In genomic region chr15:64387562-64388168, GRCh38 we compare ENCODE assay signal across 8 cellular contexts. TPM values are rescaled to one million over a fixed set of nuclear protein-coding genes. Genes with fewer than 3 reads are reported as not detected.
DNase-seq lines count a peak whose midpoint lies in the region; ATAC-seq, FAIRE-seq and TF ChIP-seq lines count a peak whose summit lies in the region.

Gene TRIP4 (plus strand): TSS chr15:64387836. CDS start chr15:64387864, 28 bp downstream.

- H3K4me3 ChIP-seq in right cardiac atrium (ENCODE audit: low read length), result peak within 1 kb of the TSS; percentile 80
- peak within 1 kb of the TSS; percentile 58 to 61 for H3K4me3 ChIP-seq in uterus

- TF ChIP-seq CTCF in uterus (IDR thresholded peaks at IDR 0.05), result peak in 3 of 4 experiments; percentile 22 to 29 (median 23)

- WGBS in right cardiac atrium, result under 1% methylated on average over 35 of the region's 35 CpGs

- TF ChIP-seq POLR2A in GM12892 (IDR thresholded peaks at IDR 0.05; ENCODE audit: low read depth, low read length) (peak; percentile 94), uterus (IDR thresholded peaks at IDR 0.05) (peak in 1 of 2 donors; percentile 54)

- H3K36me3 ChIP-seq in uterus, result no peaks in the 10 kb centered on the region

- peak; percentile 99 for FAIRE-seq in GM12892 (lab: Jason Lieb, UNC)

- H3K27ac ChIP-seq in angular gyrus (ENCODE audit: low read depth, low read length) (peak within 1 kb of the TSS; percentile 53), right cardiac atrium (ENCODE audit: low read length) (peak within 1 kb of the TSS; percentile 26), uterus (peak within 1 kb of the TSS; percentile 73 to 78)

- DNase-seq in GM12892 (ENCODE audit: insufficient read length) (peak; percentile 85), NCI-H1694 (lab: John Stamatoyannopoulos, UW) (peak; percentile 93), T-helper 2 cell (peak; percentile 88 to 99 (median 95)), right cardiac atrium (peak; percentile 97 to 98 (median 97)), pulmonary artery endothelial cell (ENCODE audit: low read depth, low spot score) (peak; percentile 92), uterus (peak; percentile 91 to 93)

- H3K27me3 ChIP-seq in right cardiac atrium (ENCODE audit: control insufficient read depth, insufficient read depth) (no peaks in the 10 kb centered on the region), uterus (no peaks in the 10 kb centered on the region)

- H3K4me1 ChIP-seq in right cardiac atrium (ENCODE audit: control insufficient read depth, insufficient read depth, low read length), result no peaks in the 10 kb centered on the region
- no peaks in the 10 kb centered on the region for H3K4me1 ChIP-seq in uterus

- intact Hi-C loops in right cardiac atrium (cut with DNase I) (no loop called here), uterus (cut with DNase I; ENCODE audit: low total_unique reads) (no loop called here)

- no peaks in the 10 kb centered on the region for H3K9me3 ChIP-seq in right cardiac atrium (ENCODE audit: control insufficient read depth, low read length)
- H3K9me3 ChIP-seq in uterus, result no peaks in the 10 kb centered on the region

- ATAC-seq in HG02852 (IDR thresholded peaks at IDR 0.05; ENCODE audit: unreplicated experiment) (peak; percentile 97), right cardiac atrium (peak; percentile 100)

RNA-seq across cellular contexts. Expression of gene TRIP4, which starts in this region (rescaled TPM):
- 18.4 TPM for polyA plus RNA-seq in GM12892 (2012; ENCODE audit: missing spikeins)
- total RNA-seq in right cardiac atrium, result 10 to 100 TPM; 15.2 to 20.1 (median 19.0) TPM
- polyA plus RNA-seq in right cardiac atrium, result 11.7 TPM
- total RNA-seq in pulmonary artery endothelial cell, result 12.1 and 14.5 TPM in 2 replicates
- 10 to 100 TPM in 3 of 4 donors, 1 to 10 TPM in 1; 1.2 to 24.1 (median 20.3) TPM for total RNA-seq in uterus

Comparison
In these comparisons a context has a peak if more than half of its experiments do, and no peak if none do; other contexts are left out.
1. Peak in every context shown above with its lines: DNase-seq, ATAC-seq, H3K4me3 ChIP-seq and H3K27ac ChIP-seq.